11 cellular contexts compared by ENCODE assay signal in genomic region chr9:3794005-3794404, GRCh38.
DNase-seq lines count a peak whose midpoint lies in the region; ATAC-seq and TF ChIP-seq lines count a peak whose summit lies in the region.
"Had no signal": no experiment of that assay in that cellular context is flagged by ENCODE, and none has a peak within 500 bp of the region (broad histone marks: within the 10 kb centered on the region; RNA-seq: fewer than 3 reads in every experiment).

No MANE protein-coding gene starts in this region.

- H3K4me3 ChIP-seq in BLaER1 (no peak overlapping the region; the same call in 1 of the 2 replicates), astrocyte of the cerebellum (ENCODE audit: low read depth, low read length) (no peak overlapping the region), gastrocnemius medialis (no peak overlapping the region)

- intact Hi-C loops in gastrocnemius medialis (cut with DNase I; ENCODE audit: low total_unique reads): no loop called here

- H3K9ac ChIP-seq in BLaER1: peak overlapping the region; percentile 46; the same call in 1 of the 2 replicates

- H4K20me1 ChIP-seq in BLaER1: no peaks in the 10 kb centered on the region

- in situ Hi-C loops in astrocyte of the cerebellum (cut with HindIII; ENCODE audit: low sequenced_read_pairs): no loop called here
- in situ Hi-C loops in gastrocnemius medialis (cut with MboI; ENCODE audit: low sequenced_read_pairs in 4 of 4): no loop called here

- H3K36me3 ChIP-seq in BLaER1 (no peaks in the 10 kb centered on the region), gastrocnemius medialis (no peaks in the 10 kb centered on the region)
- H3K36me3 ChIP-seq: BE2C had no signal

- H3K4me1 ChIP-seq in BLaER1 (peaks cover 20% of the 10 kb centered on the region), gastrocnemius medialis (no peaks in the 10 kb centered on the region)
- H3K4me1 ChIP-seq: BE2C had no signal

- peak overlapping the region; percentile 72 for H3K4me2 ChIP-seq in BLaER1

- DNase-seq in NCI-H1105 treated with DMSO at 0.1 percent for 48 hours (lab: John Stamatoyannopoulos, UW) (peak; percentile 83), astrocyte of the cerebellum (ENCODE audit: low read depth) (peak; percentile 12), kidney tubule cell (ENCODE audit: low spot score) (peak; percentile 61), cerebellar nuclear complex (lab: John Stamatoyannopoulos, UW) (no peak), gastrocnemius medialis (no peak)
- DNase-seq: BE2C, glutamatergic neuron, posterior cingulate gyrus had no signal

- no peak for TF ChIP-seq POLR2A in gastrocnemius medialis (IDR thresholded peaks at IDR 0.05)

- H3K27me3 ChIP-seq in BLaER1: no peaks in the 10 kb centered on the region
- H3K27me3 ChIP-seq in gastrocnemius medialis: no peaks in the 10 kb centered on the region
- H3K27me3 ChIP-seq: BE2C had no signal

- H3K27ac ChIP-seq in BLaER1 (peak overlapping the region; percentile 65), gastrocnemius medialis (no peak overlapping the region)

- no peak for ATAC-seq in GM18858 (IDR thresholded peaks at IDR 0.05; ENCODE audit: unreplicated experiment)
- no peak for ATAC-seq in HG03460 (IDR thresholded peaks at IDR 0.05; ENCODE audit: unreplicated experiment)
- no peak for ATAC-seq in gastrocnemius medialis

- TF ChIP-seq CTCF in astrocyte of the cerebellum (IDR thresholded peaks at IDR 0.05; ENCODE audit: low read depth, low read length, missing control alignments) (no peak), gastrocnemius medialis (IDR thresholded peaks at IDR 0.05 in 4 of 5, conservative IDR thresholded peaks at IDR 0.05 in 1 of 5) (no peak)

- H3K9me3 ChIP-seq in BLaER1: peaks cover 33% of the 10 kb centered on the region
- no peaks in the 10 kb centered on the region for H3K9me3 ChIP-seq in gastrocnemius medialis
- H3K9me3 ChIP-seq: BE2C had no signal

Comparison
In these comparisons a context has a peak if more than half of its experiments do, and no peak if none do; other contexts are left out.
1. DNase-seq: peak in NCI-H1105 treated with DMSO at 0.1 percent for 48 hours (single experiment), astrocyte of the cerebellum (single experiment) and kidney tubule cell (single experiment); none in cerebellar nuclear complex (0 of 2) and gastrocnemius medialis (0 of 2).